11 cellular contexts compared by ENCODE assay signal in genomic region chr12:61362037-61362436, GRCh38.
"Had no signal": no experiment of that assay in that cellular context is flagged by ENCODE, and none has a peak within 500 bp of the region (broad histone marks: within the 10 kb centered on the region; RNA-seq: fewer than 3 reads in every experiment).

No MANE protein-coding gene starts in this region.

- H3K4me3 ChIP-seq: GM23248, GM23338, HAP-1 had no signal

- H3K4me2 ChIP-seq: GM23338 had no signal

- H3K9me3 ChIP-seq: HAP-1 had no signal

- H3K27ac ChIP-seq: GM23248 had no signal

- ATAC-seq: GM23338, HCT116 had no signal

- DNase-seq: GM23248, GOT3, H7, H9, HCEC 1CT, HFFc6 had no signal

- H3K36me3 ChIP-seq: HAP-1 had no signal

- FAIRE-seq: H1, H54 had no signal

- H2AFZ ChIP-seq: GM23248, GM23338 had no signal

- H3K9ac ChIP-seq: GM23248 had no signal

- H3K4me1 ChIP-seq: HAP-1 had no signal
